9 cellular contexts compared by ENCODE assay signal in genomic region chr5:151092750-151093149, GRCh38. TPM values are rescaled to one million over a fixed set of nuclear protein-coding genes. Genes with fewer than 3 reads are reported as not detected.
DNase-seq lines count a peak whose midpoint lies in the region; ATAC-seq and TF ChIP-seq lines count a peak whose summit lies in the region.
"Had no signal": no experiment of that assay in that cellular context is flagged by ENCODE, and none has a peak within 500 bp of the region (broad histone marks: within the 10 kb centered on the region; RNA-seq: fewer than 3 reads in every experiment).

No MANE protein-coding gene starts in this region.

- no peak overlapping the region for H3K9ac ChIP-seq in neuronal stem cell (ENCODE audit: low read depth, low read length, poor library complexity)

- H2AFZ ChIP-seq in PC-9 (no peak overlapping the region), neuronal stem cell (ENCODE audit: low read length) (no peak overlapping the region)

- ATAC-seq in effector memory CD8-positive, alpha-beta T cell (replicated peaks) = no peak
- ATAC-seq in GM21360 (IDR thresholded peaks at IDR 0.05; ENCODE audit: unreplicated experiment) = no peak

- no peaks in the 10 kb centered on the region for H3K79me2 ChIP-seq in PC-9 (ENCODE audit: low read depth)

- H3K36me3 ChIP-seq in PC-9 (ENCODE audit: low read depth) (no peaks in the 10 kb centered on the region), sigmoid colon (no peaks in the 10 kb centered on the region), neuronal stem cell (replicated peaks in 1 of 2; ENCODE audit: control insufficient read depth in 2 of 2, insufficient read depth in 2 of 2, low read length in 2 of 2) (no peaks in the 10 kb centered on the region)
- H3K36me3 ChIP-seq: right lobe of liver had no signal

- H2BK5ac ChIP-seq in neuronal stem cell (ENCODE audit: low read length) = no peak overlapping the region

- H3F3A ChIP-seq in PC-9 (ENCODE audit: insufficient read depth, low read depth) = peaks cover 47% of the 10 kb centered on the region

- peak overlapping the region; percentile 91 to 99 for H3K27ac Mint-ChIP-seq in effector memory CD8-positive, alpha-beta T cell

- peaks cover 45 to 48% of the 10 kb centered on the region in 2 donors for H3K4me1 Mint-ChIP-seq in effector memory CD8-positive, alpha-beta T cell (ENCODE audit: low read depth in 2 of 2)

- no peak overlapping the region for H3K4ac ChIP-seq in neuronal stem cell (ENCODE audit: low read length)

- no peak overlapping the region for H2BK12ac ChIP-seq in neuronal stem cell (ENCODE audit: low read length)

- no peak overlapping the region for H2AK5ac ChIP-seq in neuronal stem cell (ENCODE audit: low read depth, low read length)

- no peak overlapping the region for H4K91ac ChIP-seq in neuronal stem cell (ENCODE audit: low read depth, low read length, poor library complexity)

- no peak overlapping the region for H3K14ac ChIP-seq in neuronal stem cell (ENCODE audit: low read length)

- H2BK120ac ChIP-seq in neuronal stem cell (ENCODE audit: low read depth, low read length) = no peak overlapping the region

- H3K27me3 ChIP-seq in PC-9 (ENCODE audit: insufficient read depth, low read depth) (no peaks in the 10 kb centered on the region), sigmoid colon (no peaks in the 10 kb centered on the region), neuronal stem cell (ENCODE audit: control insufficient read depth in 3 of 3, insufficient read depth in 3 of 3, low read depth in 1 of 3, low read length in 3 of 3) (no peaks in the 10 kb centered on the region)
- H3K27me3 ChIP-seq: right lobe of liver had no signal

- no TSS peak for BruUV-seq in PC-9 (replicated peaks; lab: Mats Ljungman, UMichigan)

- H3K4me2 ChIP-seq in PC-9 (peak overlapping the region; percentile 76), neuronal stem cell (ENCODE audit: insufficient read depth, low read length, poor library complexity, severe bottlenecking) (no peak overlapping the region)

- H2BK15ac ChIP-seq in neuronal stem cell (ENCODE audit: low read length) = no peak overlapping the region

- intact Hi-C loops in PC-9 (cut with micrococcal nuclease; ENCODE audit: unreplicated experiment) = loop anchor here (1.0 kb wide), 1 partner anchor 9 kb away; no protein-coding TSS in a partner anchor
- intact Hi-C loops in sigmoid colon (cut with DNase I) = no loop called here

- H3K4me1 ChIP-seq in PC-9 (replicated peaks; ENCODE audit: insufficient read depth) (peaks cover 50% of the 10 kb centered on the region), sigmoid colon (peaks cover 0 to 41% (median 28%) of the 10 kb centered on the region in 4 donors), neuronal stem cell (ENCODE audit: control insufficient read depth in 2 of 2, insufficient read depth in 1 of 2, low read depth in 1 of 2, low read length in 2 of 2) (peaks cover 0 to 5% of the 10 kb centered on the region in 2 donors)

- H4K8ac ChIP-seq in neuronal stem cell (ENCODE audit: low read depth, low read length) = no peak overlapping the region

- no peaks in the 10 kb centered on the region for H3K9me3 ChIP-seq in PC-9 (ENCODE audit: insufficient read depth, low read depth)
- H3K9me3 ChIP-seq in sigmoid colon = no peaks in the 10 kb centered on the region
- H3K9me3 ChIP-seq in neuronal stem cell (replicated peaks in 1 of 2; ENCODE audit: control insufficient read depth in 2 of 2, insufficient read depth in 1 of 2, low read depth in 1 of 2, low read length in 2 of 2) = no peaks in the 10 kb centered on the region
- H3K9me3 ChIP-seq: right lobe of liver had no signal

- no peaks in the 10 kb centered on the region for H3K9me3 Mint-ChIP-seq in effector memory CD8-positive, alpha-beta T cell

- POLR2A ChIA-PET in PC-9 (lab: Charles Lee; ENCODE audit: unreplicated experiment) = interaction anchor here (1.7 kb wide), 1 partner anchor 9 kb away, joined by 4 read pairs; no protein-coding TSS in a partner anchor

- H3K27me3 Mint-ChIP-seq in effector memory CD8-positive, alpha-beta T cell = no peaks in the 10 kb centered on the region

- H3K4me3 ChIP-seq in PC-9 (no peak overlapping the region; the same call in 1 of the 2 replicates), sigmoid colon (no peak overlapping the region), neuronal stem cell (ENCODE audit: low read length in 2 of 2) (no peak overlapping the region)
- H3K4me3 ChIP-seq: right lobe of liver had no signal

- DNase-seq in GF-D8 (lab: John Stamatoyannopoulos, UW) = peak; percentile 67
- peak; percentile 50 to 78 for DNase-seq in PC-9
- DNase-seq in effector memory CD8-positive, alpha-beta T cell = no peak
- peak; percentile 74 for DNase-seq in sigmoid colon
- no peak for DNase-seq in GM19238 (ENCODE audit: insufficient read length, low spot score)
- DNase-seq in NCI-H1417 (lab: John Stamatoyannopoulos, UW) = no peak
- DNase-seq in neuronal stem cell (ENCODE audit: low spot score) = no peak
- DNase-seq: right lobe of liver had no signal

- CTCF ChIA-PET in PC-9 (lab: Charles Lee) = interaction anchor here (0.7 kb wide), 1 partner anchor 41 kb away, joined by 3 read pairs; no protein-coding TSS in a partner anchor

- TF ChIP-seq CTCF in PC-9 (conservative IDR thresholded peaks at IDR 0.05) (no peak), sigmoid colon (IDR thresholded peaks at IDR 0.05) (no peak)

- H3K23ac ChIP-seq in neuronal stem cell (ENCODE audit: low read depth, low read length, poor library complexity) = no peak overlapping the region

- H3K27ac ChIP-seq in PC-9 (peak overlapping the region; percentile 94), sigmoid colon (peak overlapping the region in 2 of 4 donors; percentile 10 to 76), neuronal stem cell (replicated peaks; ENCODE audit: low read length) (no peak overlapping the region)

- H3K79me1 ChIP-seq in neuronal stem cell (ENCODE audit: low read depth, low read length) = no peaks in the 10 kb centered on the region

- H3K36me3 Mint-ChIP-seq in effector memory CD8-positive, alpha-beta T cell (ENCODE audit: insufficient read depth) = peaks cover 13% of the 10 kb centered on the region

- no peak for TF ChIP-seq POLR2A in sigmoid colon (IDR thresholded peaks at IDR 0.05)

- no peak for TF ChIP-seq EP300 in sigmoid colon (IDR thresholded peaks at IDR 0.05)

- H3K9me2 ChIP-seq in PC-9 (ENCODE audit: insufficient read depth) = no peaks in the 10 kb centered on the region

- no peak overlapping the region for H3K4me3 Mint-ChIP-seq in effector memory CD8-positive, alpha-beta T cell

- 16 to 59% methylated on average over 1 of the region's 1 CpG for WGBS in sigmoid colon, 2 donors
- WGBS in neuronal stem cell (ENCODE audit: extremely low coverage in 2 of 2, insufficient read length in 2 of 2, insufficient replicate concordance in 1 of 2), 2 donors = no CpG with 5 or more reads among the region's 1 CpG

- no peaks in the 10 kb centered on the region for H4K20me1 ChIP-seq in PC-9 (ENCODE audit: insufficient read depth)

- no peak overlapping the region for H3K18ac ChIP-seq in neuronal stem cell (ENCODE audit: low read length)

RNA-seq across cellular contexts. Expression of gene TNIP1, which starts 11.9 kb away (rescaled TPM):
- total RNA-seq in PC-9 (2021) = 122 and 124 TPM in 2 replicates
- 10 to 100 TPM; 55.1 to 73.1 (median 62.8) TPM for total RNA-seq in sigmoid colon
- 100 to 1,000 TPM; 153 to 210 (median 195) TPM for polyA plus RNA-seq in sigmoid colon
- 23.9 TPM for polyA plus RNA-seq in neuronal stem cell (2013, experiment 1 of 2)
- polyA plus RNA-seq in neuronal stem cell (2013, experiment 2 of 2) = 23.0 TPM

Comparison
In these comparisons a context has a peak if more than half of its experiments do, and no peak if none do; other contexts are left out.
1. DNase-seq: peak in GF-D8 (single experiment), PC-9 (2 of 2) and sigmoid colon (single experiment); none in effector memory CD8-positive, alpha-beta T cell (0 of 3), GM19238 (single experiment), NCI-H1417 (0 of 3) and neuronal stem cell (single experiment).